20 cellular contexts compared by ENCODE assay signal in the genomic region with DNA sequence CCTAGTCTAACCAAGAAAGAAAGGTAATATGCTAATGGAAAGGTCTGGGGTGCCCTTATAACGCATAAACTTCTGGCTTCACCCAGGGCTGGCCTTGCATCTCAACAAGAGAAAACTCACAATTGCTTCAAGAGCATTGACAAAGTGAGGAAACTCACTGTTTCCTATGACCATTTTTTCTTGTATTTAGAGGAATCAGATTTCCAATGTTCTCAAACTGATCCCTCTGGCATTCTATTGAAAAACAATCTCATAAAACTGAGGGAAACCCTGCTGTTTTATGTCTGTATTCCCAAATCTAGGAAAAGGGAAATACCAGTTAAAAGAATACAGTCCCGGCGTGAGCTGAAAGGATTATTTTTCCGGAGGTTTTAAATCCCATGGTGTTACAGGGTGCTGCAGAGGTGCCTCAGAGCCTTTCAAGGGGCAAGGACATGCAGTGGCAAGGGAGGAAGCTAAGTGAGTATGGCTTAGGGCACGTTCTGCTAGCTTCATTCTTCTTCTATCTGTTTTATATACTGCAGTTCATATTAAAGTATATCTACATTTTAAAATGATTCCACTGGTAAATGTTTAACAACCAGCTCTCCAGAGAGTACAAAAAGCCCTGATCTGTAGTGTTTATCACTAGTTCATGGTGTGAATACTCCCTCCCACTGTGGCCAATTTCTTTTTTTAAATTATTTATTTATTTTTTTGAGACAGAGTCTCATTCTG.
DNase-seq lines count a peak whose midpoint lies in the region; ATAC-seq and TF ChIP-seq lines count a peak whose summit lies in the region.
"Had no signal": no experiment of that assay in that cellular context is flagged by ENCODE, and none has a peak within 500 bp of the region (broad histone marks: within the 10 kb centered on the region; RNA-seq: fewer than 3 reads in every experiment).

No MANE protein-coding gene starts in this region.

- no peaks in the 10 kb centered on the region for H3K27me3 ChIP-seq in smooth muscle cell (ENCODE audit: low read depth)
- H3K27me3 ChIP-seq: colonic mucosa had no signal

- H2AFZ ChIP-seq in smooth muscle cell (ENCODE audit: low read depth): peak overlapping the region; percentile 75

- no peaks in the 10 kb centered on the region for H3K36me3 ChIP-seq in HEK293 (ENCODE audit: control insufficient read depth in 2 of 2, insufficient read depth in 1 of 2, low read length in 2 of 2)
- H3K36me3 ChIP-seq in SK-N-MC (ENCODE audit: insufficient read depth, low read length): no peaks in the 10 kb centered on the region
- H3K36me3 ChIP-seq in smooth muscle cell (ENCODE audit: low read depth): no peaks in the 10 kb centered on the region
- H3K36me3 ChIP-seq: colonic mucosa had no signal

- H3K79me2 ChIP-seq in smooth muscle cell (ENCODE audit: low read depth): no peaks in the 10 kb centered on the region

- H3K27ac ChIP-seq in HEK293 (ENCODE audit: extremely low read depth, low read depth, low read length) (no peak overlapping the region), SK-N-MC (peak overlapping the region; percentile 62), smooth muscle cell (ENCODE audit: low read depth) (no peak overlapping the region)

- POLR2A ChIA-PET in HEK293 (lab: Yijun Ruan, JAX): no interaction called here

- H3K9ac ChIP-seq in SK-N-MC (ENCODE audit: insufficient read length) (peak overlapping the region; percentile 27), smooth muscle cell (ENCODE audit: low read depth) (no peak overlapping the region)

- H4K20me1 ChIP-seq in smooth muscle cell (ENCODE audit: low read depth): no peaks in the 10 kb centered on the region

- H3K4me3 ChIP-seq in HEK293 (ENCODE audit: low read depth, low read length): no peak overlapping the region
- peak overlapping the region; percentile 37 for H3K4me3 ChIP-seq in SK-N-MC
- no peak overlapping the region for H3K4me3 ChIP-seq in smooth muscle cell
- H3K4me3 ChIP-seq: colonic mucosa had no signal

- H3K4me2 ChIP-seq in smooth muscle cell: no peak overlapping the region

- no peak for ATAC-seq in GM18909 (IDR thresholded peaks at IDR 0.05; ENCODE audit: poor library complexity, unreplicated experiment)
- ATAC-seq: left ventricle myocardium superior; stimulated activated naive CD8-positive, alpha-beta T cell treated with anti-CD3 and anti-CD28 coated beads, Interleukin-15, Interleukin-2, amounts not matched to agents 100 U/mL and 50 U/mL, for 24 hours had no signal

- no peaks in the 10 kb centered on the region for H3F3A ChIP-seq in smooth muscle cell (ENCODE audit: low read depth)

- H3K9me3 ChIP-seq in HEK293 (ENCODE audit: control insufficient read depth, insufficient read depth, low read depth, low read length) (no peaks in the 10 kb centered on the region), SK-N-MC (ENCODE audit: low read depth, low read length) (no peaks in the 10 kb centered on the region), smooth muscle cell (replicated peaks; ENCODE audit: low read depth) (no peaks in the 10 kb centered on the region)
- H3K9me3 ChIP-seq: colonic mucosa had no signal

- TF ChIP-seq CTCF in HEK293 (tag by site-specific recombination; IDR thresholded peaks at IDR 0.05): no peak
- TF ChIP-seq CTCF in smooth muscle cell (IDR thresholded peaks at IDR 0.05; ENCODE audit: borderline replicate concordance, insufficient read depth, poor library complexity, severe bottlenecking): no peak

- H3K4me1 ChIP-seq in HEK293 (ENCODE audit: control insufficient read depth, insufficient read depth, low read length) (peaks cover 10% of the 10 kb centered on the region), smooth muscle cell (ENCODE audit: low read depth) (peaks cover 10% of the 10 kb centered on the region)
- H3K4me1 ChIP-seq: colonic mucosa had no signal

- CTCF ChIA-PET in HEK293 (lab: Yijun Ruan, JAX): interaction anchor here (1.0 to 3.8 kb wide), 5 partner anchors 193 to 426 kb away, joined by 3 to 31 read pairs (median 13); no protein-coding TSS in a partner anchor

- 50% methylated on average over 5 of the region's 5 CpGs for WGBS in smooth muscle cell (ENCODE audit: low lambda C conversion rate)

- no peak for DNase-seq in SK-N-MC (ENCODE audit: low read depth, low spot score)
- peak; percentile 38 to 49 for DNase-seq in lung microvascular endothelial cell (ENCODE audit: low read depth in 2 of 2)
- DNase-seq in smooth muscle cell (lab: John Stamatoyannopoulos, UW; ENCODE audit: unreplicated experiment): no peak
- DNase-seq in activated naive CD4-positive, alpha-beta T cell treated with Interleukin-2 at 50 U/mL for 16 hours: no peak
- no peak for DNase-seq in SKM-1 treated with dmso at 0.1 percent for 144 hours (lab: John Stamatoyannopoulos, UW; ENCODE audit: unreplicated experiment)
- DNase-seq: activated CD4-positive, alpha-beta memory T cell treated with anti-CD3 and anti-CD28 coated beads for 36 hours; activated CD4-positive, CD25-positive, alpha-beta regulatory T cell; activated effector memory CD4-positive, alpha-beta T cell treated with anti-CD3 and anti-CD28 coated beads, Interleukin-2, amount 50 U/mL, for 16 hours; colonic mucosa; DMS79 treated with DMSO at 0.1 percent for 48 hours; head of caudate nucleus; left ventricle myocardium superior; NCI-H1436 treated with DMSO at 0.1 percent for 48 hours; NCI-H510A; stimulated activated CD4-positive, alpha-beta T cell treated with anti-CD3 and anti-CD28 coated beads, Interleukin-12 subunit alpha, Interleukin-12 subunit beta, amount 100 ng/mL, for 4 hours; stimulated activated CD4-positive, alpha-beta T cell treated with anti-CD3 and anti-CD28 coated beads, Interleukin-4, amount 100 ng/mL, for 4 hours; stimulated activated naive CD8-positive, alpha-beta T cell treated with anti-CD3 and anti-CD28 coated beads, Interleukin-15, Interleukin-2, amounts not matched to agents 100 U/mL and 50 U/mL, for 24 hours; T1000 had no signal

TF ChIP-seq in HEK293, 187 proteins besides CTCF, POLR2A, EP300 and RAD21 (continues in another document):
- TF ChIP-seq BCL11A (tag by site-specific recombination; IDR thresholded peaks at IDR 0.05; ENCODE audit: low read depth) (no peak), ZNF184 (tag by site-specific recombination; IDR thresholded peaks at IDR 0.05) (no peak), ZNF37A (tag by site-specific recombination; IDR thresholded peaks at IDR 0.05) (no peak), REPIN1 (tag by site-specific recombination; IDR thresholded peaks at IDR 0.05; ENCODE audit: low read depth) (no peak), ZNF202 (tag by site-specific recombination; IDR thresholded peaks at IDR 0.05; ENCODE audit: borderline replicate concordance) (no peak), ZNF274 (IDR thresholded peaks at IDR 0.05; ENCODE audit: low read length) (no peak), ZNF274 (tag by site-specific recombination; IDR thresholded peaks at IDR 0.05; ENCODE audit: borderline replicate concordance) (no peak), SCRT2 (tag by site-specific recombination; IDR thresholded peaks at IDR 0.05) (no peak), WT1 (tag by site-specific recombination; IDR thresholded peaks at IDR 0.05) (no peak)
- TF ChIP-seq, protein P1, sequence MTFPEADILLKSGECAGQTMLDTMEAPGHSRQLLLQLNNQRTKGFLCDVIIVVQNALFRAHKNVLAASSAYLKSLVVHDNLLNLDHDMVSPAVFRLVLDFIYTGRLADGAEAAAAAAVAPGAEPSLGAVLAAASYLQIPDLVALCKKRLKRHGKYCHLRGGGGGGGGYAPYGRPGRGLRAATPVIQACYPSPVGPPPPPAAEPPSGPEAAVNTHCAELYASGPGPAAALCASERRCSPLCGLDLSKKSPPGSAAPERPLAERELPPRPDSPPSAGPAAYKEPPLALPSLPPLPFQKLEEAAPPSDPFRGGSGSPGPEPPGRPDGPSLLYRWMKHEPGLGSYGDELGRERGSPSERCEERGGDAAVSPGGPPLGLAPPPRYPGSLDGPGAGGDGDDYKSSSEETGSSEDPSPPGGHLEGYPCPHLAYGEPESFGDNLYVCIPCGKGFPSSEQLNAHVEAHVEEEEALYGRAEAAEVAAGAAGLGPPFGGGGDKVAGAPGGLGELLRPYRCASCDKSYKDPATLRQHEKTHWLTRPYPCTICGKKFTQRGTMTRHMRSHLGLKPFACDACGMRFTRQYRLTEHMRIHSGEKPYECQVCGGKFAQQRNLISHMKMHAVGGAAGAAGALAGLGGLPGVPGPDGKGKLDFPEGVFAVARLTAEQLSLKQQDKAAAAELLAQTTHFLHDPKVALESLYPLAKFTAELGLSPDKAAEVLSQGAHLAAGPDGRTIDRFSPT (tag by site-specific recombination; IDR thresholded peaks at IDR 0.05): no peak
- TF ChIP-seq, protein P2, sequence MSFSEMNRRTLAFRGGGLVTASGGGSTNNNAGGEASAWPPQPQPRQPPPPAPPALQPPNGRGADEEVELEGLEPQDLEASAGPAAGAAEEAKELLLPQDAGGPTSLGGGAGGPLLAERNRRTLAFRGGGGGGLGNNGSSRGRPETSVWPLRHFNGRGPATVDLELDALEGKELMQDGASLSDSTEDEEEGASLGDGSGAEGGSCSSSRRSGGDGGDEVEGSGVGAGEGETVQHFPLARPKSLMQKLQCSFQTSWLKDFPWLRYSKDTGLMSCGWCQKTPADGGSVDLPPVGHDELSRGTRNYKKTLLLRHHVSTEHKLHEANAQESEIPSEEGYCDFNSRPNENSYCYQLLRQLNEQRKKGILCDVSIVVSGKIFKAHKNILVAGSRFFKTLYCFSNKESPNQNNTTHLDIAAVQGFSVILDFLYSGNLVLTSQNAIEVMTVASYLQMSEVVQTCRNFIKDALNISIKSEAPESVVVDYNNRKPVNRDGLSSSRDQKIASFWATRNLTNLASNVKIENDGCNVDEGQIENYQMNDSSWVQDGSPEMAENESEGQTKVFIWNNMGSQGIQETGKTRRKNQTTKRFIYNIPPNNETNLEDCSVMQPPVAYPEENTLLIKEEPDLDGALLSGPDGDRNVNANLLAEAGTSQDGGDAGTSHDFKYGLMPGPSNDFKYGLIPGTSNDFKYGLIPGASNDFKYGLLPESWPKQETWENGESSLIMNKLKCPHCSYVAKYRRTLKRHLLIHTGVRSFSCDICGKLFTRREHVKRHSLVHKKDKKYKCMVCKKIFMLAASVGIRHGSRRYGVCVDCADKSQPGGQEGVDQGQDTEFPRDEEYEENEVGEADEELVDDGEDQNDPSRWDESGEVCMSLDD (tag by site-specific recombination; IDR thresholded peaks at IDR 0.05): no peak
- TF ChIP-seq, protein P3, sequence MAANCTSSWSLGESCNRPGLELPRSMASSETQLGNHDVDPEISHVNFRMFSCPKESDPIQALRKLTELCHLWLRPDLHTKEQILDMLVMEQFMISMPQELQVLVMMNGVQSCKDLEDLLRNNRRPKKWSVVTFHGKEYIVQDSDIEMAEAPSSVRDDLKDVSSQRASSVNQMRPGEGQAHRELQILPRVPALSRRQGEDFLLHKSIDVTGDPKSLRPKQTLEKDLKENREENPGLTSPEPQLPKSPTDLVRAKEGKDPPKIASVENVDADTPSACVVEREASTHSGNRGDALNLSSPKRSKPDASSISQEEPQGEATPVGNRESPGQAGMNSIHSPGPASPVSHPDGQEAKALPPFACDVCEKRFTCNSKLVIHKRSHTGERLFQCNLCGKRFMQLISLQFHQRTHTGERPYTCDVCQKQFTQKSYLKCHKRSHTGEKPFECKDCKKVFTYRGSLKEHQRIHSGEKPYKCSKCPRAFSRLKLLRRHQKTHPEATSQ (tag by site-specific recombination; IDR thresholded peaks at IDR 0.05): no peak

Comparison
In these comparisons a context has a peak if more than half of its experiments do, and no peak if none do; other contexts are left out.
1. DNase-seq: peak in lung microvascular endothelial cell (2 of 2); none in SK-N-MC (single experiment), smooth muscle cell (single experiment), activated naive CD4-positive, alpha-beta T cell treated with Interleukin-2 at 50 U/mL for 16 hours (single experiment) and SKM-1 treated with dmso at 0.1 percent for 144 hours (single experiment).